In the genomic region with DNA sequence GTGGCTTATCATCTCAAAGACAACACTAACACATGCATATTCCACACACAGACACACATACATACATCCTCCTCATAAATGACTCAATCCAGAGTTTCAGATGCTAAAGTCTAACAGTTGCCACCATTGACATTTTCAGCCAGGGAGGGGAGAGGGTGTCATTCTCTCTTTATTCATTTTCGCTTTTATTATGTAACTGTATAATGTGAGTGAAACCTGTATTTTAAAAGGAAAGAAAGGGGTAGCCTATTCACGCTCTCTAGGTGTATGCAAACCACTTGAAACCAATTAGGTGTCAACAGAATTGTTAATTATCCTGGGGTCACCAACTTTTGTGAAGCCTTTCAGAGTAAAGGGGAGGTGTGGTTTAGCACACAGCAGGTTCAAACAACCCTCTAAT, we compare ENCODE assay signal across 15 cellular contexts.
DNase-seq lines count a peak whose midpoint lies in the region; ATAC-seq and TF ChIP-seq lines count a peak whose summit lies in the region.
"Had no signal": no experiment of that assay in that cellular context is flagged by ENCODE, and none has a peak within 500 bp of the region (broad histone marks: within the 10 kb centered on the region; RNA-seq: fewer than 3 reads in every experiment).

No MANE protein-coding gene starts in this region.

- peaks cover 0 to 30% (median 4%) of the 10 kb centered on the region in 6 donors for H3K9me3 Mint-ChIP-seq in immature natural killer cell
- H3K9me3 Mint-ChIP-seq: HFFc6 had no signal

- no peaks in the 10 kb centered on the region for H3K4me1 Mint-ChIP-seq in immature natural killer cell
- H3K4me1 Mint-ChIP-seq: activated CD4-positive, alpha-beta memory T cell treated with anti-CD3 and anti-CD28 coated beads, Interleukin-2, amount 10 ng/mL, durations not matched to agents 7 days and 5 days; stimulated activated memory B cell treated with anti-CD40 and anti-IgM and Interleukin-4, amounts not matched to agents 10 μg/mL and 1 μg/mL and 100 μg/mL, for 72 hours had no signal

- H3K4me3 Mint-ChIP-seq in immature natural killer cell = no peak overlapping the region
- H3K4me3 Mint-ChIP-seq: activated CD4-positive, alpha-beta memory T cell treated with anti-CD3 and anti-CD28 coated beads, Interleukin-2, amount 10 ng/mL, durations not matched to agents 7 days and 5 days; HFFc6; stimulated activated memory B cell treated with anti-CD40 and anti-IgM and Interleukin-4, amounts not matched to agents 10 μg/mL and 1 μg/mL and 100 μg/mL, for 72 hours had no signal

- peak; percentile 60 for ATAC-seq in HG03432 (IDR thresholded peaks at IDR 0.05; ENCODE audit: unreplicated experiment)
- no peak for ATAC-seq in GM21576 (IDR thresholded peaks at IDR 0.05; ENCODE audit: unreplicated experiment)
- ATAC-seq in HG03521 (IDR thresholded peaks at IDR 0.05; ENCODE audit: unreplicated experiment) = no peak
- ATAC-seq: stimulated activated memory B cell treated with anti-CD40 and anti-IgM and Interleukin-4, amounts not matched to agents 10 μg/mL and 1 μg/mL and 100 μg/mL, for 72 hours had no signal

- H3K27ac Mint-ChIP-seq in immature natural killer cell = no peak overlapping the region
- H3K27ac Mint-ChIP-seq: activated CD4-positive, alpha-beta memory T cell treated with anti-CD3 and anti-CD28 coated beads, Interleukin-2, amount 10 ng/mL, durations not matched to agents 7 days and 5 days; HFFc6; stimulated activated memory B cell treated with anti-CD40 and anti-IgM and Interleukin-4, amounts not matched to agents 10 μg/mL and 1 μg/mL and 100 μg/mL, for 72 hours had no signal

- no peaks in the 10 kb centered on the region for H3K36me3 Mint-ChIP-seq in immature natural killer cell
- H3K36me3 Mint-ChIP-seq: stimulated activated memory B cell treated with anti-CD40 and anti-IgM and Interleukin-4, amounts not matched to agents 10 μg/mL and 1 μg/mL and 100 μg/mL, for 72 hours had no signal

- peak; percentile 9 for DNase-seq in GM13977 (ENCODE audit: low spot score)
- peak; percentile 21 for DNase-seq in NCI-H2107 (lab: John Stamatoyannopoulos, UW)
- peak; percentile 74 for DNase-seq in iPS DF 19.7 (ENCODE audit: low read depth, low spot score)
- DNase-seq in immature natural killer cell = no peak
- no peak for DNase-seq in head of caudate nucleus
- DNase-seq: activated CD4-positive, alpha-beta memory T cell treated with anti-CD3 and anti-CD28 coated beads, Interleukin-2, amount 10 ng/mL, durations not matched to agents 7 days and 5 days; colonic mucosa; DMS 273 treated with DMSO at 0.1 percent for 48 hours; GDM1; HFFc6; KG1 had no signal

- intact Hi-C loops in head of caudate nucleus (cut with DNase I) = no loop called here

- in situ Hi-C loops in GM13977 (cut with MboI; ENCODE audit: low pct_unique_long_range_greater_than_20kb, low sequenced_read_pairs, unreplicated experiment) = no loop called here

- TF ChIP-seq CTCF in GM13977 (IDR thresholded peaks at IDR 0.05; ENCODE audit: extremely low read depth, insufficient read depth, missing control alignments) = no peak

- no peaks in the 10 kb centered on the region for H3K27me3 Mint-ChIP-seq in immature natural killer cell (ENCODE audit: low read depth in 3 of 3)
- H3K27me3 Mint-ChIP-seq: activated CD4-positive, alpha-beta memory T cell treated with anti-CD3 and anti-CD28 coated beads, Interleukin-2, amount 10 ng/mL, durations not matched to agents 7 days and 5 days; stimulated activated memory B cell treated with anti-CD40 and anti-IgM and Interleukin-4, amounts not matched to agents 10 μg/mL and 1 μg/mL and 100 μg/mL, for 72 hours had no signal

Comparison
In these comparisons a context has a peak if more than half of its experiments do, and no peak if none do; other contexts are left out.
1. DNase-seq: peak in GM13977 (single experiment), NCI-H2107 (single experiment) and iPS DF 19.7 (single experiment); none in immature natural killer cell (0 of 3) and head of caudate nucleus (0 of 42).